ENCODE assay signal across 1 cellular context in genomic region chr9:131418143-131419028, GRCh38.
TF ChIP-seq lines count a peak whose summit lies in the region.

No MANE protein-coding gene starts in this region.

TF ChIP-seq in IMR-90, 13 proteins besides CTCF, POLR2A, EP300 and RAD21 (continued from another document):
- TF ChIP-seq RCOR1 (IDR thresholded peaks at IDR 0.05; ENCODE audit: insufficient replicate concordance, low read length) = no peak
